In the genomic region with DNA sequence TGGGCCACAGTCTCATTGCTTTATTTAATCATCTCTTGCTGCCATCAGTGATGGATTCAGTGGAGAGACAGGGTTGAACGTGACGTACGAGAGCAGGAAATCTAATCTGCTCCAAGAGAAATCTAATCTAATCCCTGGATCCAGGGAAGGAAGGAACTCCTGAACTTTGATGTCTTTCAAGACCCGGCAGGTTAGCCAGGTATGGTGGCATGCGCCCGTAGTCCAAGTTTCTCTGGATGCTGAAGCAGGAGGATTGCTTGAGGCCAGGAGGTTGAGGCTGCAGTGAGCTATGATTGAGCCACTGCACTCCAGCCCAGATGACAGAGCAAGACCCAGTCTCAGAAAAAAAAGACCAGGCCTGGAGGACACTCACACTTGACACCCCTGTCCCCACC, we compare ENCODE assay signal across 27 cellular contexts. TPM values are rescaled to one million over a fixed set of nuclear protein-coding genes. Genes with fewer than 3 reads are reported as not detected.
"Had no signal": no experiment of that assay in that cellular context is flagged by ENCODE, and none has a peak within 500 bp of the region (broad histone marks: within the 10 kb centered on the region; RNA-seq: fewer than 3 reads in every experiment).

No MANE protein-coding gene starts in this region.

- H3K4me3 ChIP-seq: heart right ventricle, hepatocyte, left lung, lung, pancreas, prostate gland, skin epidermis, suprapubic skin, thoracic aorta, tibial artery, uterus had no signal

- H3K36me3 Mint-ChIP-seq: mesothelial cell of epicardium; naive B cell; natural killer cell; stimulated activated naive B cell treated with anti-CD40 and anti-IgM and Interleukin-4, amounts not matched to agents 10 μg/mL and 1 μg/mL and 100 μg/mL, for 72 hours; type B pancreatic cell had no signal

- ATAC-seq: left colon; natural killer cell; right cardiac atrium; sciatic nerve; stimulated activated naive CD8-positive, alpha-beta T cell treated with anti-CD3 and anti-CD28 coated beads, Interleukin-15, Interleukin-2, amounts not matched to agents 100 U/mL and 50 U/mL, for 24 hours had no signal

- H3K27ac ChIP-seq: heart right ventricle, hepatocyte, left lung, pancreas, prostate gland, skin epidermis, suprapubic skin, thoracic aorta, tibial artery, uterus had no signal

- H3K4me1 ChIP-seq: heart right ventricle, left lung, pancreas, prostate gland, suprapubic skin, tibial artery, uterus had no signal

- H3K4me1 Mint-ChIP-seq: natural killer cell, neural crest cell had no signal

- H2AFZ ChIP-seq: hepatocyte had no signal

- H3K36me3 ChIP-seq: heart right ventricle, left lung, pancreas, prostate gland, suprapubic skin, thoracic aorta, tibial artery, uterus had no signal

- H3K9me3 Mint-ChIP-seq: mesothelial cell of epicardium; naive B cell; natural killer cell; neural crest cell; stimulated activated naive B cell treated with anti-CD40 and anti-IgM and Interleukin-4, amounts not matched to agents 10 μg/mL and 1 μg/mL and 100 μg/mL, for 72 hours; type B pancreatic cell had no signal

- H3K9me3 ChIP-seq: heart right ventricle, left lung, pancreas, prostate gland, suprapubic skin, thoracic aorta, tibial artery, uterus had no signal

- DNase-seq: heart right ventricle; left colon; left lung; naive B cell; natural killer cell; retina; stimulated activated CD4-positive, alpha-beta T cell treated with anti-CD3 and anti-CD28 coated beads, Interleukin-12 subunit alpha, Interleukin-12 subunit beta, amount 100 ng/mL, for 4 hours; stimulated activated CD4-positive, alpha-beta T cell treated with anti-CD3 and anti-CD28 coated beads, Interleukin-15, amount 100 ng/mL, for 24 hours; stimulated activated CD4-positive, alpha-beta T cell treated with anti-CD3 and anti-CD28 coated beads, Interleukin-2, amount 100 ng/mL, for 24 hours; stimulated activated CD4-positive, alpha-beta T cell treated with anti-CD3 and anti-CD28 coated beads, Interleukin-4, amount 100 ng/mL, for 1 hour; stimulated activated naive B cell treated with anti-CD40 and anti-IgM and Interleukin-4, amounts not matched to agents 10 μg/mL and 1 μg/mL and 100 μg/mL, for 72 hours; stimulated activated naive CD8-positive, alpha-beta T cell treated with anti-CD3 and anti-CD28 coated beads, Interleukin-15, Interleukin-2, amounts not matched to agents 100 U/mL and 50 U/mL, for 24 hours; tibial artery; uterus had no signal

- H3K27ac Mint-ChIP-seq: natural killer cell; stimulated activated naive B cell treated with anti-CD40 and anti-IgM and Interleukin-4, amounts not matched to agents 10 μg/mL and 1 μg/mL and 100 μg/mL, for 72 hours; type B pancreatic cell had no signal

- H3K4me2 ChIP-seq: hepatocyte had no signal

- H3K4me3 Mint-ChIP-seq: mesothelial cell of epicardium; naive B cell; natural killer cell; neural crest cell; stimulated activated naive B cell treated with anti-CD40 and anti-IgM and Interleukin-4, amounts not matched to agents 10 μg/mL and 1 μg/mL and 100 μg/mL, for 72 hours; type B pancreatic cell had no signal

- H3K27me3 ChIP-seq: heart right ventricle, hepatocyte, left lung, pancreas, tibial artery, uterus had no signal

RNA-seq across cellular contexts. Expression of a gene that starts 11.4 kb away (rescaled TPM):
- polyA plus RNA-seq: keratinocyte had no signal
